24 cellular contexts compared by ENCODE assay signal in genomic region chr2:36971990-36972389, GRCh38.
"Had no signal": no experiment of that assay in that cellular context is flagged by ENCODE, and none has a peak within 500 bp of the region (broad histone marks: within the 10 kb centered on the region; RNA-seq: fewer than 3 reads in every experiment).

No MANE protein-coding gene starts in this region.

- H3K4me3 Mint-ChIP-seq: nephron; stimulated activated naive CD8-positive, alpha-beta T cell treated with anti-CD3 and anti-CD28 coated beads, Interleukin-15, Interleukin-2, amounts not matched to agents 100 ng/mL and 50 ng/mL, for 24 hours had no signal

- H3K9me3 Mint-ChIP-seq: naive thymus-derived CD8-positive, alpha-beta T cell; nephron; stimulated activated naive CD8-positive, alpha-beta T cell treated with anti-CD3 and anti-CD28 coated beads, Interleukin-15, Interleukin-2, amounts not matched to agents 100 ng/mL and 50 ng/mL, for 24 hours had no signal

- H3K27ac Mint-ChIP-seq: naive thymus-derived CD8-positive, alpha-beta T cell; nephron; stimulated activated naive CD8-positive, alpha-beta T cell treated with anti-CD3 and anti-CD28 coated beads, Interleukin-15, Interleukin-2, amounts not matched to agents 100 ng/mL and 50 ng/mL, for 24 hours had no signal

- H3K36me3 Mint-ChIP-seq: naive thymus-derived CD8-positive, alpha-beta T cell had no signal

- H3K27me3 Mint-ChIP-seq: naive thymus-derived CD8-positive, alpha-beta T cell; stimulated activated naive CD8-positive, alpha-beta T cell treated with anti-CD3 and anti-CD28 coated beads, Interleukin-15, Interleukin-2, amounts not matched to agents 100 ng/mL and 50 ng/mL, for 24 hours had no signal

- DNase-seq: heart right ventricle; kidney glomerular epithelial cell; left cardiac atrium; left ventricle myocardium superior; lower lobe of right lung; mammary epithelial cell; mesenchymal stem cell; naive thymus-derived CD8-positive, alpha-beta T cell; pancreas; posterior cingulate gyrus; retina; right cardiac atrium; stimulated activated CD4-positive, alpha-beta T cell treated with anti-CD3 and anti-CD28 coated beads, Interleukin-12 subunit alpha, Interleukin-12 subunit beta, amount 100 ng/mL, for 4 hours; stimulated activated CD4-positive, alpha-beta T cell treated with anti-CD3 and anti-CD28 coated beads, Interleukin-15, amount 100 ng/mL, for 24 hours; stimulated activated CD4-positive, alpha-beta T cell treated with anti-CD3 and anti-CD28 coated beads, Interleukin-2, amount 100 ng/mL, for 24 hours; stimulated activated CD4-positive, alpha-beta T cell treated with anti-CD3 and anti-CD28 coated beads, Interleukin-4, amount 100 ng/mL, for 1 hour; stimulated activated naive CD4-positive, alpha-beta T cell; tibial artery; trophoblast cell; upper lobe of right lung had no signal

- ATAC-seq: heart right ventricle; left cardiac atrium; left lobe of liver; left ventricle myocardium superior; lower lobe of right lung; naive thymus-derived CD8-positive, alpha-beta T cell; pancreas; right cardiac atrium; sciatic nerve; upper lobe of right lung had no signal
